ENCODE assay signal across 8 cellular contexts in the genomic region with DNA sequence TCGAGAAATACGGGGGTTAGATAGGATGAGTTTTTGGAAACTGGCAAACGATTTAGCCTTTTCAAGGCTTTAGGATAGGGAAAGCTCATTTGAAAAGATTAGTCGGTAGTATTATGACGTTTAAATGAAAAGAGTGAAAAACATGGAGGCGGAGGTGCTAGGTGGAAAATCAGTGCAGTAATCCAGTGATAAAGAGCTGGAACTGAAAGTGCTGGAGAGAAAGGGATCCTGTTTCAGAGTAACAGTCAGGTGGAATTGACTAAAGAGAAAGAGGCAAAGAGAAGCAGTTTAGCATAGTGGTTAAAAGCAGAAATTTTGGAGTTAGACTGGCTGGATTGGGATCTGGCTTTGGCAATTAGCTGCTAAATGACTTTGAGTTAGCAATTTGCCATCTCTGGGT. TPM values are rescaled to one million over a fixed set of nuclear protein-coding genes. Genes with fewer than 3 reads are reported as not detected.
DNase-seq lines count a peak whose midpoint lies in the region; ATAC-seq, FAIRE-seq and TF ChIP-seq lines count a peak whose summit lies in the region.

No MANE protein-coding gene starts in this region.

- H4K20me1 ChIP-seq in OCI-LY1 (ENCODE audit: insufficient read depth, low read length) (no peaks in the 10 kb centered on the region), endothelial cell of umbilical vein (replicated peaks; ENCODE audit: control insufficient read depth, extremely low read depth, insufficient read depth, low read length) (no peaks in the 10 kb centered on the region), osteoblast (ENCODE audit: insufficient read depth, low read length) (peaks cover 26% of the 10 kb centered on the region)

- ATAC-seq in HG02870 (IDR thresholded peaks at IDR 0.05; ENCODE audit: unreplicated experiment) (no peak), GM18498 (IDR thresholded peaks at IDR 0.05; ENCODE audit: unreplicated experiment) (no peak)

- H3F3A ChIP-seq in OCI-LY1 (ENCODE audit: insufficient read depth, low read length) = no peaks in the 10 kb centered on the region; the same call in 1 of the 2 replicates

- H3K9ac ChIP-seq in OCI-LY1 (ENCODE audit: low read length) = peak overlapping the region; percentile 71
- peak overlapping the region; percentile 41 for H3K9ac ChIP-seq in endothelial cell of umbilical vein (replicated peaks; ENCODE audit: extremely low read depth, insufficient read depth, low read length)

- dilution Hi-C loops in endothelial cell of umbilical vein (cut with MboI; ENCODE audit: extremely low pct_ligation_motif_present, low sequenced_read_pairs) = no loop called here

- H3K27me3 ChIP-seq in OCI-LY1 (ENCODE audit: insufficient read depth, low read length) (no peaks in the 10 kb centered on the region), endothelial cell of umbilical vein (ENCODE audit: control insufficient read depth in 2 of 2, insufficient read depth in 2 of 2, low read length in 2 of 2) (no peaks in the 10 kb centered on the region), osteoblast (ENCODE audit: insufficient read depth, low read length) (no peaks in the 10 kb centered on the region)

- H3K27ac ChIP-seq in OCI-LY1 (ENCODE audit: low read depth, low read length, poor library complexity, severe bottlenecking) (peak overlapping the region; percentile 16), endothelial cell of umbilical vein (ENCODE audit: insufficient read depth, low read depth, low read length) (peak overlapping the region; percentile 18), osteoblast (ENCODE audit: low read depth, low read length) (peak overlapping the region; percentile 58)

- no TSS peak for BruUV-seq in endothelial cell of umbilical vein (replicated peaks; lab: Mats Ljungman, UMichigan)

- H3K36me3 ChIP-seq in OCI-LY1 (ENCODE audit: insufficient read depth, low read length) (peaks cover 20% of the 10 kb centered on the region; the same call in 1 of the 2 replicates), endothelial cell of umbilical vein (ENCODE audit: control insufficient read depth in 2 of 2, extremely low read depth in 1 of 2, insufficient read depth in 2 of 2, low read length in 2 of 2) (peaks cover 2 to 3% of the 10 kb centered on the region in 2 experiments), osteoblast (ENCODE audit: insufficient read depth, low read length) (peaks cover 10% of the 10 kb centered on the region)

- no peak for FAIRE-seq in endothelial cell of umbilical vein (lab: Jason Lieb, UNC)

- H3K9me2 ChIP-seq in OCI-LY1 (ENCODE audit: low read depth, low read length) = no peaks in the 10 kb centered on the region

- TF ChIP-seq POLR2A in endothelial cell of umbilical vein (IDR thresholded peaks at IDR 0.05; ENCODE audit: low read depth, low read length) = no peak

- H3K9me1 ChIP-seq in endothelial cell of umbilical vein (replicated peaks; ENCODE audit: control insufficient read depth, extremely low read depth, insufficient read depth, low read length) = no peaks in the 10 kb centered on the region

- H3K79me2 ChIP-seq in OCI-LY1 (ENCODE audit: insufficient read depth, low read length) (peaks cover 51% of the 10 kb centered on the region), endothelial cell of umbilical vein (ENCODE audit: control insufficient read depth, insufficient read depth, low read length) (peaks cover 58% of the 10 kb centered on the region), osteoblast (ENCODE audit: insufficient read depth, low read length) (peaks cover 85% of the 10 kb centered on the region)

- H3K4me2 ChIP-seq in OCI-LY1 (ENCODE audit: low read length) = peak overlapping the region; percentile 81
- peak overlapping the region; percentile 94 for H3K4me2 ChIP-seq in endothelial cell of umbilical vein (ENCODE audit: insufficient read depth, low read length)
- peak overlapping the region; percentile 84 for H3K4me2 ChIP-seq in osteoblast (ENCODE audit: insufficient read depth, low read length)

- H2AFZ ChIP-seq in OCI-LY1 (ENCODE audit: low read length) (no peak overlapping the region), endothelial cell of umbilical vein (ENCODE audit: low read depth, low read length) (peak overlapping the region; percentile 79), osteoblast (ENCODE audit: low read length) (peak overlapping the region; percentile 94)

- peak overlapping the region; percentile 89 for H3K4me3 ChIP-seq in GM08714 (ENCODE audit: low read length)
- H3K4me3 ChIP-seq in OCI-LY1 (ENCODE audit: low read depth, low read length, poor library complexity, severe bottlenecking) = peak overlapping the region; percentile 77
- H3K4me3 ChIP-seq in endothelial cell of umbilical vein (replicated peaks in 1 of 3; ENCODE audit: insufficient read depth in 1 of 3, low read depth in 1 of 3, low read length in 3 of 3) = peak overlapping the region; percentile 61 to 93 (median 77)
- H3K4me3 ChIP-seq in osteoblast (ENCODE audit: insufficient read depth, low read length) = peak overlapping the region; percentile 86

- intact Hi-C loops in endothelial cell of umbilical vein (cut with micrococcal nuclease) = loop anchor here (10.0 kb wide), 1 partner anchor 566 kb away; a partner anchor contains a TSS

- peaks cover 50% of the 10 kb centered on the region for H3K4me1 ChIP-seq in OCI-LY1 (ENCODE audit: insufficient read depth, low read length, severe bottlenecking)
- H3K4me1 ChIP-seq in endothelial cell of umbilical vein (ENCODE audit: control insufficient read depth, extremely low read depth, insufficient read depth, low read length) = peaks cover 16% of the 10 kb centered on the region
- H3K4me1 ChIP-seq in osteoblast (ENCODE audit: insufficient read depth, low read length) = peaks cover 19% of the 10 kb centered on the region

- no peaks in the 10 kb centered on the region for H3K9me3 ChIP-seq in OCI-LY1 (ENCODE audit: low read length)
- H3K9me3 ChIP-seq in endothelial cell of umbilical vein (replicated peaks; ENCODE audit: control insufficient read depth, insufficient read depth, low read length) = no peaks in the 10 kb centered on the region
- H3K9me3 ChIP-seq in osteoblast (ENCODE audit: low read depth, low read length) = no peaks in the 10 kb centered on the region

- POLR2A ChIA-PET in endothelial cell of umbilical vein (lab: Charles Lee) = no interaction called here

- CTCF ChIA-PET in endothelial cell of umbilical vein (lab: Charles Lee) = interaction anchor here (1.3 kb wide), 1 partner anchor 35 kb away, joined by 7 read pairs; no protein-coding TSS in a partner anchor

- peak; percentile 20 for DNase-seq in endothelial cell of umbilical vein (ENCODE audit: low read depth, low spot score)
- peak; percentile 51 for DNase-seq in osteoblast (ENCODE audit: insufficient read length, low spot score, missing footprints)
- DNase-seq in epidermal melanocyte (ENCODE audit: insufficient read length, low spot score) = no peak
- DNase-seq in NCI-H1048 (lab: John Stamatoyannopoulos, UW) = no peak

- TF ChIP-seq CTCF in OCI-LY1 (IDR thresholded peaks at IDR 0.05; ENCODE audit: low read length) = no peak
- no peak for TF ChIP-seq CTCF in endothelial cell of umbilical vein (IDR thresholded peaks at IDR 0.05; ENCODE audit: extremely low read depth in 1 of 2, insufficient read depth in 1 of 2, low read depth in 1 of 2, low read length in 2 of 2)
- TF ChIP-seq CTCF in osteoblast (IDR thresholded peaks at IDR 0.05; ENCODE audit: extremely low read depth, low read depth, low read length) = no peak

TF ChIP-seq in endothelial cell of umbilical vein, 7 proteins besides CTCF, POLR2A, EP300 and RAD21:
- no peak for TF ChIP-seq MYC (IDR thresholded peaks at IDR 0.05; ENCODE audit: low read depth, low read length)
- TF ChIP-seq FOS (IDR thresholded peaks at IDR 0.05; ENCODE audit: borderline replicate concordance, insufficient read depth, low read length) = no peak

RNA-seq across cellular contexts. Expression of a gene that starts 0.9 kb away (rescaled TPM):
- total RNA-seq in endothelial cell of umbilical vein (27.7 and 29.3 TPM in 2 replicates), osteoblast (9.1 and 11.2 TPM in 2 replicates)
- polyA plus RNA-seq in endothelial cell of umbilical vein = 7.9 and 12.4 TPM in 2 replicates
- polyA plus RNA-seq in endothelial cell of umbilical vein (2011; cell fraction: cytosol; rRNA removed) = 12.7 and 12.8 TPM in 2 replicates
- polyA plus RNA-seq in endothelial cell of umbilical vein (2011; cell fraction: nucleus; rRNA removed) = 14.0 and 19.9 TPM in 2 replicates
- 23.2 and 28.6 TPM in 2 replicates for polyA plus RNA-seq in endothelial cell of umbilical vein (2012)
- 45.2 and 50.5 TPM in 2 replicates for polyA minus RNA-seq in endothelial cell of umbilical vein
- polyA minus RNA-seq in endothelial cell of umbilical vein (2011; cell fraction: cytosol; rRNA and poly(A)+ RNA removed) = 50.7 TPM
- 8.4 and 11.3 TPM in 2 replicates for polyA minus RNA-seq in endothelial cell of umbilical vein (2011; cell fraction: nucleus; rRNA and poly(A)+ RNA removed)

RNA-seq across cellular contexts. Expression of a gene that starts 1.1 kb away (rescaled TPM):
- total RNA-seq in endothelial cell of umbilical vein (20.7 and 21.5 TPM in 2 replicates), osteoblast (26.8 and 30.1 TPM in 2 replicates)
- polyA plus RNA-seq in endothelial cell of umbilical vein = 3.8 and 4.5 TPM in 2 replicates
- polyA plus RNA-seq in endothelial cell of umbilical vein (2011; cell fraction: cytosol; rRNA removed) = 5.1 and 7.3 TPM in 2 replicates
- polyA plus RNA-seq in endothelial cell of umbilical vein (2011; cell fraction: nucleus; rRNA removed) = 7.9 and 9.7 TPM in 2 replicates
- polyA plus RNA-seq in endothelial cell of umbilical vein (2012) = 8.5 and 12.0 TPM in 2 replicates
- 17.8 and 18.0 TPM in 2 replicates for polyA minus RNA-seq in endothelial cell of umbilical vein
- 11.9 TPM for polyA minus RNA-seq in endothelial cell of umbilical vein (2011; cell fraction: cytosol; rRNA and poly(A)+ RNA removed)
- polyA minus RNA-seq in endothelial cell of umbilical vein (2011; cell fraction: nucleus; rRNA and poly(A)+ RNA removed) = 38.7 and 49.2 TPM in 2 replicates

Comparison
In these comparisons a context has a peak if more than half of its experiments do, and no peak if none do; other contexts are left out.
1. DNase-seq: peak in endothelial cell of umbilical vein (single experiment) and osteoblast (single experiment); none in epidermal melanocyte (single experiment) and NCI-H1048 (single experiment).
2. Peak in every context shown above with its lines, with median percentiles within 50 percentile points of each other: H3K4me3 ChIP-seq, H3K27ac ChIP-seq and H3K4me2 ChIP-seq.